ENCODE assay signal across 14 cellular contexts in the genomic region with DNA sequence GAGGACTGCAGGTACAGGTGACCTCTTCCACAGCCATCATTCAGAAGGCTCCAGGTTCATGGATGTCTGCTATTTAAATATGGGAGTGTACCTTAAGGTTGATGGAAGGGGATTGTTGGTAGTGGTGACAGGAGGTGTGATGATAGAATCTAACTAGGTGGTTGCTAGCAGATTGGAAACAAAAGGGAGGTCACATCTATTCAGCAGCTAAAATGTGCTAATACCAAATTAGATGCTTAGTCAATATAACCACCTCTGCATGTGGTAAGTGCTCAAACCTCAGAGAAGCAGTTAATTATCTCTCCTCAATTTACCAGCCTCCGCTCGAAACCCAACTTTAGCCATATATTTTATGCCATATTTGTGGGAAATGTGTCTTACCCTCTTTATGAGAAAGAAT.
DNase-seq lines count a peak whose midpoint lies in the region; ATAC-seq lines count a peak whose summit lies in the region.
"Had no signal": no experiment of that assay in that cellular context is flagged by ENCODE, and none has a peak within 500 bp of the region (broad histone marks: within the 10 kb centered on the region; RNA-seq: fewer than 3 reads in every experiment).

No MANE protein-coding gene starts in this region.

- DNase-seq in NCI-H1417 (lab: John Stamatoyannopoulos, UW): peak in 2 of 3 experiments; percentile 14 to 60
- DNase-seq in NCI-H1417 treated with DMSO at 0.1 percent for 48 hours (lab: John Stamatoyannopoulos, UW): no peak
- peak; percentile 17 for DNase-seq in NCI-H748 treated with DMSO at 0.1 percent for 48 hours (lab: John Stamatoyannopoulos, UW)
- DNase-seq in memory B cell (ENCODE audit: low spot score in 2 of 2): no peak
- DNase-seq in T-helper 2 cell treated with Interferon-gamma antibody and Interleukin-4, amounts not matched to agents 5 μg/mL and 100 μg/mL, for 36 hours (ENCODE audit: low spot score): no peak
- DNase-seq in activated CD4-positive, alpha-beta memory T cell treated with anti-CD3 and anti-CD28 coated beads for 36 hours: no peak
- DNase-seq in UCSD-AML1 (lab: John Stamatoyannopoulos, UW; ENCODE audit: unreplicated experiment): no peak
- DNase-seq: Calu3, DMS 273 treated with DMSO at 0.1 percent for 48 hours, H7, IMR-90, KG1 had no signal

- no peaks in the 10 kb centered on the region for H3K9me3 Mint-ChIP-seq in memory B cell
- no peaks in the 10 kb centered on the region for H3K9me3 Mint-ChIP-seq in T-helper 2 cell treated with Interferon-gamma antibody and Interleukin-4, amounts not matched to agents 5 μg/mL and 100 μg/mL, for 36 hours
- H3K9me3 Mint-ChIP-seq in activated CD4-positive, alpha-beta memory T cell treated with anti-CD3 and anti-CD28 coated beads for 36 hours: no peaks in the 10 kb centered on the region
- H3K9me3 Mint-ChIP-seq: GM23338 had no signal

- ATAC-seq in memory B cell (ENCODE audit: low read depth): no peak
- no peak for ATAC-seq in HG03354 (IDR thresholded peaks at IDR 0.05; ENCODE audit: poor library complexity, severe bottlenecking, unreplicated experiment)
- ATAC-seq: GM23338 had no signal

- POLR2A ChIA-PET in activated CD4-positive, alpha-beta memory T cell treated with anti-CD3 and anti-CD28 coated beads for 36 hours (lab: Charles Lee): no interaction called here

- H3K27ac Mint-ChIP-seq in memory B cell: peak overlapping the region; percentile 77
- H3K27ac Mint-ChIP-seq in T-helper 2 cell treated with Interferon-gamma antibody and Interleukin-4, amounts not matched to agents 5 μg/mL and 100 μg/mL, for 36 hours: no peak overlapping the region
- no peak overlapping the region for H3K27ac Mint-ChIP-seq in activated CD4-positive, alpha-beta memory T cell treated with anti-CD3 and anti-CD28 coated beads for 36 hours
- H3K27ac Mint-ChIP-seq: GM23338 had no signal

- intact Hi-C loops in activated CD4-positive, alpha-beta memory T cell treated with anti-CD3 and anti-CD28 coated beads for 36 hours (cut with micrococcal nuclease): loop anchor here (10.0 kb wide), 1 partner anchor 266 kb away; no protein-coding TSS in a partner anchor

- peaks cover 22% of the 10 kb centered on the region for H3K4me1 Mint-ChIP-seq in memory B cell
- H3K4me1 Mint-ChIP-seq in T-helper 2 cell treated with Interferon-gamma antibody and Interleukin-4, amounts not matched to agents 5 μg/mL and 100 μg/mL, for 36 hours (ENCODE audit: low read depth): no peaks in the 10 kb centered on the region
- no peaks in the 10 kb centered on the region for H3K4me1 Mint-ChIP-seq in activated CD4-positive, alpha-beta memory T cell treated with anti-CD3 and anti-CD28 coated beads for 36 hours (ENCODE audit: low read depth)

- no peak overlapping the region for H3K4me3 Mint-ChIP-seq in memory B cell
- no peak overlapping the region for H3K4me3 Mint-ChIP-seq in T-helper 2 cell treated with Interferon-gamma antibody and Interleukin-4, amounts not matched to agents 5 μg/mL and 100 μg/mL, for 36 hours
- H3K4me3 Mint-ChIP-seq in activated CD4-positive, alpha-beta memory T cell treated with anti-CD3 and anti-CD28 coated beads for 36 hours: no peak overlapping the region
- H3K4me3 Mint-ChIP-seq: GM23338 had no signal

- CTCF ChIA-PET in activated CD4-positive, alpha-beta memory T cell treated with anti-CD3 and anti-CD28 coated beads for 36 hours (lab: Charles Lee): no interaction called here

- no peaks in the 10 kb centered on the region for H3K27me3 Mint-ChIP-seq in memory B cell
- H3K27me3 Mint-ChIP-seq in T-helper 2 cell treated with Interferon-gamma antibody and Interleukin-4, amounts not matched to agents 5 μg/mL and 100 μg/mL, for 36 hours (ENCODE audit: low read depth): no peaks in the 10 kb centered on the region
- H3K27me3 Mint-ChIP-seq in activated CD4-positive, alpha-beta memory T cell treated with anti-CD3 and anti-CD28 coated beads for 36 hours: peaks cover 1% of the 10 kb centered on the region

- H3K36me3 Mint-ChIP-seq in memory B cell: no peaks in the 10 kb centered on the region
- H3K36me3 Mint-ChIP-seq in T-helper 2 cell treated with Interferon-gamma antibody and Interleukin-4, amounts not matched to agents 5 μg/mL and 100 μg/mL, for 36 hours (ENCODE audit: low read depth): no peaks in the 10 kb centered on the region
- H3K36me3 Mint-ChIP-seq in activated CD4-positive, alpha-beta memory T cell treated with anti-CD3 and anti-CD28 coated beads for 36 hours: no peaks in the 10 kb centered on the region

Comparison
In these comparisons a context has a peak if more than half of its experiments do, and no peak if none do; other contexts are left out.
1. DNase-seq: peak in NCI-H1417 (2 of 3) and NCI-H748 treated with DMSO at 0.1 percent for 48 hours (single experiment); none in NCI-H1417 treated with DMSO at 0.1 percent for 48 hours (single experiment), memory B cell (0 of 2), T-helper 2 cell treated with Interferon-gamma antibody and Interleukin-4, amounts not matched to agents 5 μg/mL and 100 μg/mL, for 36 hours (single experiment), activated CD4-positive, alpha-beta memory T cell treated with anti-CD3 and anti-CD28 coated beads for 36 hours (single experiment) and UCSD-AML1 (single experiment).